ENCODE assay signal across 9 cellular contexts in the genomic region with DNA sequence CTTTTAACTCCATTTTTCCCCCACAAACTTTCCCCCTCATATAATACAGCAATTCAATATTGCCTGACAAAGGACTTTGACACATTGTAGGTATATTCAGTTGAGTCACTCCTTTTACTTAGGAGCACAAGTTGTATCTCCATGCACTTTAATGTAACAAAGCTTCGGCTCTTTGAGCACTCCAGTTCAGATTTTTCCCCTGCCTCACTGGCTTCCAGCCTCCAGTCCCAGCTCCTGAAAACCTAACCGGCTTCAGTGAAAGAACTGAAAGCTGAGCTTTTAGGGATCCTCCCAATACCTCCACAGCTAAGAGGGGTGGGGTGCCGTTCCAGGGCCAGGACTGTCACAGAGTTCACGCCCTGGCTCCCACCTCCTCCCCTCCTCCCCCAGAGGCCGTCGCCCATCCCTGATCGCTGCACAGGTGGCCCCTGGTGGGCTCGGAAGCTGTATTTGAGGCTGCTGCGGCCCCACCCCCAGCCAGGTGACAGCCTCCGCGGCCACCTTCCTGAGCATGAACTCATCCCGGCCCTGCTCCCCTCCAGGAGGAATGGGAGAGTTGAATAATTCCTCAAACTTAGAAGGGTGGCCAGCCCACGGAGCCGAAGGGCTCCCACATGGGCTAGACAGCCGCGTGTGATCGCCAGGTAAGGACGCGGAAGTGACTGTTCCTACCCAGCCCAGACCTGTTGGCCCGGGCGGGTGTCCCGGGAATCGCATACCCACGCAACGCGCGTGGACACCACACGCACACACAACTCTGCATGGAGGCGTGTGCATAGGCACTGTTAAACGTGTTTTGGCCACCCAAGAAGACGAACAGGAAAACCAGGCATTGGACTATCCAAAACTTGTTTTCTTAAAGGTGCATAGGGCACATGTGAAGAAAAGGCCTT. TPM values are rescaled to one million over a fixed set of nuclear protein-coding genes. Genes with fewer than 3 reads are reported as not detected.
A peak's percentile ranks its signal among the peaks of the same experiment; 100 is the strongest.
DNase-seq lines count a peak whose midpoint lies in the region; ATAC-seq and TF ChIP-seq lines count a peak whose summit lies in the region.
"Had no signal": no experiment of that assay in that cellular context is flagged by ENCODE, and none has a peak within 500 bp of the region (broad histone marks: within the 10 kb centered on the region; RNA-seq: fewer than 3 reads in every experiment).

No MANE protein-coding gene starts in this region.

- TF ChIP-seq POLR2A in vagina (IDR thresholded peaks at IDR 0.05): no peak

- H3K27me3 ChIP-seq in dorsolateral prefrontal cortex: peaks cover 0 to 85% (median 50%) of the 10 kb centered on the region in 45 donors
- no peaks in the 10 kb centered on the region for H3K27me3 ChIP-seq in vagina

- H3K4me3 Mint-ChIP-seq in activated naive CD4-positive, alpha-beta T cell treated with anti-CD3 and anti-CD28 coated beads, Interleukin-2, amount 50 U/mL, for 24 hours: peak overlapping the region; percentile 74
- H3K4me3 Mint-ChIP-seq in mesothelial cell of epicardium: peak overlapping the region; percentile 70

- no peak for ATAC-seq in HG03139 (IDR thresholded peaks at IDR 0.05; ENCODE audit: unreplicated experiment)

- intact Hi-C loops in dorsolateral prefrontal cortex (cut with DNase I): no loop called here
- intact Hi-C loops in vagina (cut with DNase I): no loop called here

- no peaks in the 10 kb centered on the region for H3K36me3 ChIP-seq in vagina

- peaks cover 24% of the 10 kb centered on the region for H3K4me1 ChIP-seq in vagina

- H3K9me3 Mint-ChIP-seq in activated naive CD4-positive, alpha-beta T cell treated with anti-CD3 and anti-CD28 coated beads, Interleukin-2, amount 50 U/mL, for 24 hours: no peaks in the 10 kb centered on the region
- H3K9me3 Mint-ChIP-seq in mesothelial cell of epicardium: no peaks in the 10 kb centered on the region

- H3K9me3 ChIP-seq in vagina: no peaks in the 10 kb centered on the region

- no peak for DNase-seq in activated naive CD4-positive, alpha-beta T cell (lab: John Stamatoyannopoulos, UW)
- DNase-seq in dorsolateral prefrontal cortex (no peak), mesothelial cell of epicardium (ENCODE audit: low spot score in 2 of 2, unreplicated experiment in 2 of 2) (no peak), vagina (ENCODE audit: extremely low spot score in 2 of 2) (peak in 1 of 2 donors; percentile 83), DMS153 (lab: John Stamatoyannopoulos, UW) (no peak), globus pallidus (ENCODE audit: low spot score) (no peak)
- DNase-seq: NCI-H82 had no signal

- H3K27ac ChIP-seq in dorsolateral prefrontal cortex: no peak overlapping the region
- peak overlapping the region; percentile 64 for H3K27ac ChIP-seq in vagina

- H3K27me3 Mint-ChIP-seq in activated naive CD4-positive, alpha-beta T cell treated with anti-CD3 and anti-CD28 coated beads, Interleukin-2, amount 50 U/mL, for 24 hours: peaks cover 35% of the 10 kb centered on the region
- peaks cover 79% of the 10 kb centered on the region for H3K27me3 Mint-ChIP-seq in mesothelial cell of epicardium (ENCODE audit: low read depth)

- H3K27ac Mint-ChIP-seq in activated naive CD4-positive, alpha-beta T cell treated with anti-CD3 and anti-CD28 coated beads, Interleukin-2, amount 50 U/mL, for 24 hours: no peak overlapping the region
- no peak overlapping the region for H3K27ac Mint-ChIP-seq in mesothelial cell of epicardium

- H3K36me3 Mint-ChIP-seq in activated naive CD4-positive, alpha-beta T cell treated with anti-CD3 and anti-CD28 coated beads, Interleukin-2, amount 50 U/mL, for 24 hours: peaks cover 2% of the 10 kb centered on the region
- no peaks in the 10 kb centered on the region for H3K36me3 Mint-ChIP-seq in mesothelial cell of epicardium

- no peak for TF ChIP-seq CTCF in dorsolateral prefrontal cortex (IDR thresholded peaks at IDR 0.05 in 54 of 56, conservative IDR thresholded peaks at IDR 0.05 in 2 of 56; ENCODE audit: low read depth in 1 of 56, partially characterized antibody in 56 of 56)
- TF ChIP-seq CTCF in mesothelial cell of epicardium (IDR thresholded peaks at IDR 0.05; ENCODE audit: unreplicated experiment): no peak
- no peak for TF ChIP-seq CTCF in vagina (IDR thresholded peaks at IDR 0.05)

- H3K4me1 Mint-ChIP-seq in activated naive CD4-positive, alpha-beta T cell treated with anti-CD3 and anti-CD28 coated beads, Interleukin-2, amount 50 U/mL, for 24 hours: peaks cover 18% of the 10 kb centered on the region
- peaks cover 15% of the 10 kb centered on the region for H3K4me1 Mint-ChIP-seq in mesothelial cell of epicardium

- peak overlapping the region in 32 of 59 donors; percentile 1 to 72 (median 57) for H3K4me3 ChIP-seq in dorsolateral prefrontal cortex
- peak overlapping the region; percentile 52 to 72 for H3K4me3 ChIP-seq in vagina

RNA-seq across cellular contexts. Expression of a gene that starts 1.8 kb away (rescaled TPM):
- total RNA-seq in dorsolateral prefrontal cortex (10 to 100 TPM in 5 of 120 experiments, 1 to 10 TPM in 115; 1.7 to 12.2 (median 5.1) TPM), mesothelial cell of epicardium (15.1 to 15.6 TPM (median 15.1 TPM) in 3 replicates), vagina (22.6 TPM)
